In genomic region chr5:134034326-134034725, GRCh38 we compare ENCODE assay signal across 6 cellular contexts.
"Had no signal": no experiment of that assay in that cellular context is flagged by ENCODE, and none has a peak within 500 bp of the region (broad histone marks: within the 10 kb centered on the region; RNA-seq: fewer than 3 reads in every experiment).

No MANE protein-coding gene starts in this region.

- H3K9ac ChIP-seq: GM23248 had no signal

- DNase-seq: GM23248, H9, HCEC 1CT, IMR-90, KG1 had no signal

- H3K27ac Mint-ChIP-seq: H9 had no signal

- H3K4me3 Mint-ChIP-seq: H9 had no signal

- ATAC-seq: K562 had no signal

- H3K4me3 ChIP-seq: GM23248, K562 had no signal

- H3K27ac ChIP-seq: GM23248 had no signal
